14 cellular contexts compared by ENCODE assay signal in genomic region chr11:102464859-102465500, GRCh38. TPM values are rescaled to one million over a fixed set of nuclear protein-coding genes. Genes with fewer than 3 reads are reported as not detected.
DNase-seq lines count a peak whose midpoint lies in the region; ATAC-seq and TF ChIP-seq lines count a peak whose summit lies in the region.
"Had no signal": no experiment of that assay in that cellular context is flagged by ENCODE, and none has a peak within 500 bp of the region (broad histone marks: within the 10 kb centered on the region; RNA-seq: fewer than 3 reads in every experiment).

No MANE protein-coding gene starts in this region.

- peak; percentile 58 for ATAC-seq in HG02588 (IDR thresholded peaks at IDR 0.05; ENCODE audit: unreplicated experiment)
- ATAC-seq in gastroesophageal sphincter, result no peak
- no peak for ATAC-seq in HG02970 (IDR thresholded peaks at IDR 0.05; ENCODE audit: low FRiP score, unreplicated experiment)
- ATAC-seq: Right ventricle myocardium inferior had no signal

- no peak overlapping the region for H3K4me3 ChIP-seq in osteoblast (ENCODE audit: insufficient read depth, low read length)
- H3K4me3 ChIP-seq in gastroesophageal sphincter, result no peak overlapping the region
- H3K4me3 ChIP-seq: dorsolateral prefrontal cortex had no signal

- H2AFZ ChIP-seq in osteoblast (ENCODE audit: low read length), result peak overlapping the region; percentile 38

- CTCF ChIA-PET in activated naive CD4-positive, alpha-beta T cell treated with anti-CD3 and anti-CD28 coated beads for 36 hours (lab: Charles Lee), result interaction anchor here (1.0 kb wide), 1 partner anchor 13 kb away, joined by 3 read pairs; no protein-coding TSS in a partner anchor

- H3K79me2 ChIP-seq in osteoblast (ENCODE audit: insufficient read depth, low read length), result no peaks in the 10 kb centered on the region

- no peak for DNase-seq in activated naive CD4-positive, alpha-beta T cell treated with anti-CD3 and anti-CD28 coated beads for 36 hours
- no peak for DNase-seq in activated naive CD4-positive, alpha-beta T cell (lab: John Stamatoyannopoulos, UW)
- peak; percentile 23 for DNase-seq in MV-4-11 (lab: John Stamatoyannopoulos, UW)
- DNase-seq in osteoblast (ENCODE audit: insufficient read length, low spot score, missing footprints), result no peak
- no peak for DNase-seq in NCI-H1930 (lab: John Stamatoyannopoulos, UW)
- DNase-seq: activated CD8-positive, alpha-beta memory T cell treated with anti-CD3 and anti-CD28 coated beads, Interleukin-2, amount 50 U/mL, for 48 hours; DMS153; dorsolateral prefrontal cortex; NCI-H1092 treated with DMSO at 0.1 percent for 48 hours had no signal

- H4K20me1 ChIP-seq in osteoblast (ENCODE audit: insufficient read depth, low read length), result no peaks in the 10 kb centered on the region

- no peaks in the 10 kb centered on the region for H3K9me3 Mint-ChIP-seq in activated naive CD4-positive, alpha-beta T cell treated with anti-CD3 and anti-CD28 coated beads for 36 hours

- TF ChIP-seq EP300 in gastroesophageal sphincter (IDR thresholded peaks at IDR 0.05), result no peak

- 63 to 81% methylated on average over 3 of the region's 3 CpGs for WGBS in gastroesophageal sphincter (ENCODE audit: low coverage in 1 of 2), 2 donors

- TF ChIP-seq CTCF in osteoblast (IDR thresholded peaks at IDR 0.05; ENCODE audit: extremely low read depth, low read depth, low read length) (no peak), gastroesophageal sphincter (IDR thresholded peaks at IDR 0.05) (no peak)

- peaks cover 18% of the 10 kb centered on the region for H3K4me1 ChIP-seq in osteoblast (ENCODE audit: insufficient read depth, low read length)
- H3K4me1 ChIP-seq in gastroesophageal sphincter, result peaks cover 0 to 19% (median 0%) of the 10 kb centered on the region in 3 donors

- TF ChIP-seq POLR2A in gastroesophageal sphincter (IDR thresholded peaks at IDR 0.05), result no peak

- no peaks in the 10 kb centered on the region for H3K27me3 Mint-ChIP-seq in activated naive CD4-positive, alpha-beta T cell treated with anti-CD3 and anti-CD28 coated beads for 36 hours (ENCODE audit: low read depth)
- H3K27me3 Mint-ChIP-seq: progenitor cell of endocrine pancreas had no signal

- H3K36me3 Mint-ChIP-seq in activated naive CD4-positive, alpha-beta T cell treated with anti-CD3 and anti-CD28 coated beads for 36 hours (ENCODE audit: low read depth), result no peaks in the 10 kb centered on the region

- no peak overlapping the region for H3K4me2 ChIP-seq in osteoblast (ENCODE audit: insufficient read depth, low read length)

- H3K27ac ChIP-seq in osteoblast (ENCODE audit: low read depth, low read length) (no peak overlapping the region), gastroesophageal sphincter (no peak overlapping the region)
- H3K27ac ChIP-seq: dorsolateral prefrontal cortex had no signal

- H3K4me3 Mint-ChIP-seq in activated naive CD4-positive, alpha-beta T cell treated with anti-CD3 and anti-CD28 coated beads for 36 hours, result no peak overlapping the region

- intact Hi-C loops in activated naive CD4-positive, alpha-beta T cell treated with anti-CD3 and anti-CD28 coated beads for 36 hours (cut with micrococcal nuclease), result loop anchor here (1.0 kb wide), 3 partner anchors 8 to 119 kb away; no protein-coding TSS in a partner anchor

- no peaks in the 10 kb centered on the region for H3K36me3 ChIP-seq in osteoblast (ENCODE audit: insufficient read depth, low read length)
- H3K36me3 ChIP-seq in gastroesophageal sphincter, result no peaks in the 10 kb centered on the region

- H3K27me3 ChIP-seq in osteoblast (ENCODE audit: insufficient read depth, low read length) (no peaks in the 10 kb centered on the region), gastroesophageal sphincter (no peaks in the 10 kb centered on the region)
- H3K27me3 ChIP-seq: dorsolateral prefrontal cortex had no signal

- H3K9me3 ChIP-seq in osteoblast (ENCODE audit: low read depth, low read length) (no peaks in the 10 kb centered on the region), gastroesophageal sphincter (no peaks in the 10 kb centered on the region)

- H3K27ac Mint-ChIP-seq in activated naive CD4-positive, alpha-beta T cell treated with anti-CD3 and anti-CD28 coated beads for 36 hours, result peak overlapping the region; percentile 11
- H3K27ac Mint-ChIP-seq: progenitor cell of endocrine pancreas had no signal

- H3K4me1 Mint-ChIP-seq in activated naive CD4-positive, alpha-beta T cell treated with anti-CD3 and anti-CD28 coated beads for 36 hours (ENCODE audit: low read depth), result peaks cover 75% of the 10 kb centered on the region

RNA-seq across cellular contexts. Expression of gene TMEM123, which starts 12.4 kb away (rescaled TPM):
- 100 to 1,000 TPM; 232 to 255 TPM for total RNA-seq in activated naive CD4-positive, alpha-beta T cell treated with anti-CD3 and anti-CD28 coated beads for 36 hours
- 89.3 and 91.9 TPM in 2 replicates for total RNA-seq in osteoblast
- total RNA-seq in gastroesophageal sphincter, result 100 to 1,000 TPM in 2 of 4 donors, 10 to 100 TPM in 2; 87.6 to 141 (median 101) TPM
